In the genomic region with DNA sequence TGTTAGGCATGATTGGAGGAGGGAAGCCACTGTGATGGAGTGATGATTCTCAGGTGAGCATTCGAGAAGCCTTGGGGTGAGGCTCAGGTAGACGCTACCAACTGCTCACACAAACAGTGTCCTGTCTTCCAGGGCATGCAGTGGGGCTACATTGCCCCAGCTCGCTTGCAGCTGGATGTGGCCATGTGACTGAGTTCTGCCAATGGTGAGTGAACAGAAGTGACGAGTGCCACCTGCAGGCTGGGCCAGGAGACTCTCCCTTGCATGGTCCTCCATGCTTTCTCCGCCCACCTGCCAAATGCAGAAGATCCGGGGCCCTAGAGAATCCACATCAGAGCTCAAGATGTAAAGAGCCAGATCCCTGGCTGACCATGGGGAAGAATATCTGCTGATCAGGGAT, we compare ENCODE assay signal across 8 cellular contexts.
DNase-seq lines count a peak whose midpoint lies in the region; ATAC-seq and TF ChIP-seq lines count a peak whose summit lies in the region.

No MANE protein-coding gene starts in this region.

- no peaks in the 10 kb centered on the region for H3K36me3 ChIP-seq in KMS-11 (ENCODE audit: insufficient read depth)
- no peaks in the 10 kb centered on the region for H3K36me3 ChIP-seq in mesenchymal stem cell (ENCODE audit: control insufficient read depth in 1 of 2, insufficient read depth in 2 of 2, low read depth in 1 of 2, low read length in 2 of 2)

- H3K79me1 ChIP-seq in mesenchymal stem cell (replicated peaks; ENCODE audit: low read length, poor library complexity, severe bottlenecking) = no peaks in the 10 kb centered on the region

- H3K79me2 ChIP-seq in KMS-11 (ENCODE audit: insufficient read depth, low read depth) = no peaks in the 10 kb centered on the region

- H3K27ac Mint-ChIP-seq in activated CD8-positive, alpha-beta T cell treated with anti-CD3 and anti-CD28 coated beads for 36 hours = no peak overlapping the region
- H3K27ac Mint-ChIP-seq in glutamatergic neuron (ENCODE audit: unreplicated experiment) = no peak overlapping the region

- peak; percentile 61 for TF ChIP-seq CTCF in GM10248 (IDR thresholded peaks at IDR 0.05; ENCODE audit: control extremely low read depth, extremely low read depth, low read depth, missing control alignments)
- TF ChIP-seq CTCF in KMS-11 (conservative IDR thresholded peaks at IDR 0.05; ENCODE audit: low read depth, low read length) = peak; percentile 67
- no peak for TF ChIP-seq CTCF in activated CD8-positive, alpha-beta T cell treated with anti-CD3 and anti-CD28 coated beads for 36 hours (IDR thresholded peaks at IDR 0.05)
- TF ChIP-seq CTCF in glutamatergic neuron (IDR thresholded peaks at IDR 0.05; ENCODE audit: partially characterized antibody, unreplicated experiment) = no peak

- H3K27ac ChIP-seq in KMS-11 = no peak overlapping the region
- H3K27ac ChIP-seq in mesenchymal stem cell (ENCODE audit: low read length, poor library complexity, severe bottlenecking) = no peak overlapping the region

- no peak overlapping the region for H2BK5ac ChIP-seq in mesenchymal stem cell (ENCODE audit: low read depth, low read length, poor library complexity, severe bottlenecking)

- H3K27me3 Mint-ChIP-seq in activated CD8-positive, alpha-beta T cell treated with anti-CD3 and anti-CD28 coated beads for 36 hours = no peaks in the 10 kb centered on the region
- H3K27me3 Mint-ChIP-seq in glutamatergic neuron (ENCODE audit: unreplicated experiment) = peaks cover 14% of the 10 kb centered on the region

- H2AK5ac ChIP-seq in mesenchymal stem cell (ENCODE audit: low read length, severe bottlenecking) = no peak overlapping the region

- DNase-seq in GM10248 (ENCODE audit: extremely low spot score) = peak; percentile 57
- DNase-seq in activated CD8-positive, alpha-beta T cell treated with anti-CD3 and anti-CD28 coated beads for 36 hours = peak; percentile 74
- peak; percentile 13 for DNase-seq in mesenchymal stem cell
- DNase-seq in GOT3 (lab: John Stamatoyannopoulos, UW) = no peak
- DNase-seq in glutamatergic neuron = no peak
- DNase-seq in kidney glomerular epithelial cell (lab: John Stamatoyannopoulos, UW) = no peak
- no peak for DNase-seq in NCI-H226

- CTCF ChIA-PET in GM10248 (lab: Yijun Ruan, JAX) = interaction anchor here (1.1 to 2.3 kb wide), 9 partner anchors 8 to 339 kb away, joined by 3 to 15 read pairs (median 4); no protein-coding TSS in a partner anchor
- CTCF ChIA-PET in activated CD8-positive, alpha-beta T cell treated with anti-CD3 and anti-CD28 coated beads for 36 hours (lab: Charles Lee) = interaction anchor here (1.0 to 5.5 kb wide), 6 partner anchors 9 to 637 kb away, joined by 3 to 33 read pairs (median 4); no protein-coding TSS in a partner anchor

- H3K9me3 Mint-ChIP-seq in activated CD8-positive, alpha-beta T cell treated with anti-CD3 and anti-CD28 coated beads for 36 hours = no peaks in the 10 kb centered on the region
- peaks cover 4% of the 10 kb centered on the region for H3K9me3 Mint-ChIP-seq in glutamatergic neuron (ENCODE audit: unreplicated experiment)

- H3K9ac ChIP-seq in KMS-11 (no peak overlapping the region), mesenchymal stem cell (ENCODE audit: low read length) (no peak overlapping the region)

- no peak overlapping the region for H3K18ac ChIP-seq in mesenchymal stem cell (ENCODE audit: low read depth in 1 of 2, low read length in 2 of 2)

- POLR2A ChIA-PET in GM10248 (lab: Yijun Ruan, JAX) = no interaction called here
- POLR2A ChIA-PET in activated CD8-positive, alpha-beta T cell treated with anti-CD3 and anti-CD28 coated beads for 36 hours (lab: Charles Lee) = no interaction called here

- H2BK15ac ChIP-seq in mesenchymal stem cell (ENCODE audit: low read depth, poor library complexity, severe bottlenecking) = no peak overlapping the region

- peak; percentile 94 for ATAC-seq in activated CD8-positive, alpha-beta T cell treated with anti-CD3 and anti-CD28 coated beads for 36 hours

- no peaks in the 10 kb centered on the region for H3K4me1 Mint-ChIP-seq in activated CD8-positive, alpha-beta T cell treated with anti-CD3 and anti-CD28 coated beads for 36 hours (ENCODE audit: low read depth)
- H3K4me1 Mint-ChIP-seq in glutamatergic neuron (ENCODE audit: low read depth, unreplicated experiment) = no peaks in the 10 kb centered on the region

- no peak overlapping the region for H3K4me3 ChIP-seq in KMS-11 (IDR thresholded peaks at IDR 0.05; ENCODE audit: insufficient read depth, low read depth, low read length)
- no peak overlapping the region for H3K4me3 ChIP-seq in mesenchymal stem cell (ENCODE audit: insufficient read depth in 1 of 2, low read depth in 1 of 2, low read length in 2 of 2)

- no peak overlapping the region for H2BK12ac ChIP-seq in mesenchymal stem cell (ENCODE audit: low read length in 2 of 2)

- H3K27me3 ChIP-seq in KMS-11 (ENCODE audit: insufficient read depth, low read depth) = no peaks in the 10 kb centered on the region; the same call in 1 of the 2 replicates
- peaks cover 12 to 53% of the 10 kb centered on the region in 2 experiments for H3K27me3 ChIP-seq in mesenchymal stem cell (ENCODE audit: control insufficient read depth in 1 of 2, insufficient read depth in 1 of 2, low read length in 2 of 2)

- no peak overlapping the region for H2BK120ac ChIP-seq in mesenchymal stem cell (ENCODE audit: low read depth, low read length)

- H4K20me1 ChIP-seq in KMS-11 (ENCODE audit: insufficient read depth) = no peaks in the 10 kb centered on the region

- intact Hi-C loops in activated CD8-positive, alpha-beta T cell treated with anti-CD3 and anti-CD28 coated beads for 36 hours (cut with micrococcal nuclease) = loop anchor here (5.0 kb wide), 1 partner anchor 59 kb away; no protein-coding TSS in a partner anchor

- no peak overlapping the region for H3K4ac ChIP-seq in mesenchymal stem cell (ENCODE audit: low read depth in 1 of 2, low read length in 2 of 2)

- H3K4me3 Mint-ChIP-seq in activated CD8-positive, alpha-beta T cell treated with anti-CD3 and anti-CD28 coated beads for 36 hours = no peak overlapping the region
- no peak overlapping the region for H3K4me3 Mint-ChIP-seq in glutamatergic neuron (ENCODE audit: unreplicated experiment)

- peak overlapping the region; percentile 45; the same call in 1 of the 2 replicates for H2AFZ ChIP-seq in KMS-11 (ENCODE audit: low read depth)
- H2AFZ ChIP-seq in mesenchymal stem cell (ENCODE audit: low read depth, low read length) = no peak overlapping the region

- no peak overlapping the region for H3K23ac ChIP-seq in mesenchymal stem cell (ENCODE audit: low read length in 2 of 2)

- H3K4me1 ChIP-seq in KMS-11 (ENCODE audit: low read depth, poor library complexity, severe bottlenecking) = no peaks in the 10 kb centered on the region
- H3K4me1 ChIP-seq in mesenchymal stem cell (ENCODE audit: control insufficient read depth, insufficient read depth, low read depth, low read length) = no peaks in the 10 kb centered on the region

- no peaks in the 10 kb centered on the region for H3K36me3 Mint-ChIP-seq in activated CD8-positive, alpha-beta T cell treated with anti-CD3 and anti-CD28 coated beads for 36 hours (ENCODE audit: low read depth)
- H3K36me3 Mint-ChIP-seq in glutamatergic neuron (ENCODE audit: unreplicated experiment) = peaks cover 15% of the 10 kb centered on the region

- H4K8ac ChIP-seq in mesenchymal stem cell (ENCODE audit: low read length) = no peak overlapping the region

- H3K14ac ChIP-seq in mesenchymal stem cell (ENCODE audit: low read length in 2 of 2) = no peak overlapping the region

- H3K9me3 ChIP-seq in mesenchymal stem cell (ENCODE audit: control insufficient read depth, low read length) = no peaks in the 10 kb centered on the region

- H4K91ac ChIP-seq in mesenchymal stem cell (ENCODE audit: low read length) = no peak overlapping the region

- H3K4me2 ChIP-seq in KMS-11 = no peak overlapping the region; the same call in 1 of the 2 replicates
- H3K4me2 ChIP-seq in mesenchymal stem cell (ENCODE audit: low read length, poor library complexity, severe bottlenecking) = no peak overlapping the region

- 56% methylated on average over 6 of the region's 6 CpGs for WGBS in mesenchymal stem cell

Comparison
In these comparisons a context has a peak if more than half of its experiments do, and no peak if none do; other contexts are left out.
1. DNase-seq: peak in GM10248 (single experiment), activated CD8-positive, alpha-beta T cell treated with anti-CD3 and anti-CD28 coated beads for 36 hours (single experiment) and mesenchymal stem cell (single experiment); none in GOT3 (single experiment), glutamatergic neuron (single experiment), kidney glomerular epithelial cell (single experiment) and NCI-H226 (single experiment).
2. CTCF ChIP-seq: peak in GM10248 (single experiment) and KMS-11 (single experiment); none in activated CD8-positive, alpha-beta T cell treated with anti-CD3 and anti-CD28 coated beads for 36 hours (single experiment) and glutamatergic neuron (single experiment).